In the genomic region with DNA sequence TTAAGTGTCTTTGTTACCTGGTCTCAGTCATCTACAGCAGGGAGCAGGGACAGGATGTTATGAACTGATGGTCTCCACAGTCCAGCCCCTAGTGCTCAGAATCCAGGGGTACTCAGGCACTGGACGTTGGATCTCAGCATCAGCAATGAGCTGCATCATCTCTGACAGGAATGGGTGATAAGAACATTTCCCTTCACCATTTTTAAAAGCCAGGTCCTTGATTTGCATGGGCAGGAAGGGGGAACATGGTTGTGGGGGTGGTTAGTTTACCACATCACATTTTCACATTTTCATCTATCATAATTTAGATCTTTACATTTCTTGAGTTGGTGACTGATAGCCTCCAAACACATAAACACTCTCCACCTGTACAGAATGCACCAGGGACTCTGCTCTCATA, we compare ENCODE assay signal across 16 cellular contexts.
A peak's percentile ranks its signal among the peaks of the same experiment; 100 is the strongest.
DNase-seq lines count a peak whose midpoint lies in the region; ATAC-seq and TF ChIP-seq lines count a peak whose summit lies in the region.
"Had no signal": no experiment of that assay in that cellular context is flagged by ENCODE, and none has a peak within 500 bp of the region (broad histone marks: within the 10 kb centered on the region; RNA-seq: fewer than 3 reads in every experiment).

No MANE protein-coding gene starts in this region.

- no peaks in the 10 kb centered on the region for H3K9me2 ChIP-seq in PC-9 (ENCODE audit: insufficient read depth)

- peaks cover 88% of the 10 kb centered on the region for H3K4me1 Mint-ChIP-seq in nephron progenitor cell

- POLR2A ChIA-PET in PC-9 (lab: Charles Lee; ENCODE audit: unreplicated experiment) = no interaction called here

- intact Hi-C loops in left ventricle myocardium inferior (cut with micrococcal nuclease) (no loop called here), left ventricle myocardium superior (cut with micrococcal nuclease) (no loop called here), PC-9 (cut with micrococcal nuclease; ENCODE audit: unreplicated experiment) (no loop called here)

- no peak overlapping the region for H3K9ac ChIP-seq in SK-N-MC (ENCODE audit: insufficient read length)

- no peak overlapping the region for H2AFZ ChIP-seq in PC-9

- no peaks in the 10 kb centered on the region for H3K79me2 ChIP-seq in PC-9 (ENCODE audit: low read depth)

- H3K9me3 ChIP-seq in left ventricle myocardium inferior (replicated peaks) (no peaks in the 10 kb centered on the region), SK-N-MC (ENCODE audit: low read depth, low read length) (no peaks in the 10 kb centered on the region), PC-9 (ENCODE audit: insufficient read depth, low read depth) (no peaks in the 10 kb centered on the region)
- H3K9me3 ChIP-seq: SJSA1 had no signal

- no peak for DNase-seq in left ventricle myocardium inferior
- no peak for DNase-seq in left ventricle myocardium superior
- DNase-seq in SK-N-MC (ENCODE audit: low read depth, low spot score) = no peak
- DNase-seq in nephron progenitor cell = no peak
- no peak for DNase-seq in PC-9
- DNase-seq in KG1 (lab: John Stamatoyannopoulos, UW) = no peak
- no peak for DNase-seq in retina
- DNase-seq: Calu3; CD4-positive, alpha-beta T cell; HCEC 1CT; MV-4-11; NCI-H187 treated with DMSO at 0.1 percent for 48 hours; PC-3 had no signal

- H3K27me3 Mint-ChIP-seq in nephron progenitor cell (ENCODE audit: low read depth, poor library complexity) = peaks cover 3% of the 10 kb centered on the region
- H3K27me3 Mint-ChIP-seq: CD4-positive, alpha-beta T cell had no signal

- no peak for ATAC-seq in left ventricle myocardium superior
- ATAC-seq: PC-3 had no signal

- H3K4me2 ChIP-seq in PC-9 = no peak overlapping the region

- no peaks in the 10 kb centered on the region for H3F3A ChIP-seq in PC-9 (ENCODE audit: insufficient read depth, low read depth)

- no peaks in the 10 kb centered on the region for H3K9me3 Mint-ChIP-seq in nephron progenitor cell
- H3K9me3 Mint-ChIP-seq: CD4-positive, alpha-beta T cell; IgD-negative memory B cell had no signal

- H3K4me3 ChIP-seq in left ventricle myocardium inferior (no peak overlapping the region), SK-N-MC (peak overlapping the region; percentile 70), PC-9 (no peak overlapping the region)
- H3K4me3 ChIP-seq: SJSA1 had no signal

- no peaks in the 10 kb centered on the region for H4K20me1 ChIP-seq in PC-9 (ENCODE audit: insufficient read depth)

- H3K36me3 Mint-ChIP-seq in nephron progenitor cell (ENCODE audit: low read depth) = no peaks in the 10 kb centered on the region
- H3K36me3 Mint-ChIP-seq: IgD-negative memory B cell had no signal

- peaks cover 3% of the 10 kb centered on the region for H3K27me3 ChIP-seq in left ventricle myocardium inferior (ENCODE audit: low read depth)
- peaks cover 60% of the 10 kb centered on the region for H3K27me3 ChIP-seq in PC-9 (ENCODE audit: insufficient read depth, low read depth)
- H3K27me3 ChIP-seq: SJSA1 had no signal

- H3K36me3 ChIP-seq in left ventricle myocardium inferior = no peaks in the 10 kb centered on the region
- no peaks in the 10 kb centered on the region for H3K36me3 ChIP-seq in SK-N-MC (ENCODE audit: insufficient read depth, low read length)
- H3K36me3 ChIP-seq in PC-9 (ENCODE audit: low read depth) = no peaks in the 10 kb centered on the region
- H3K36me3 ChIP-seq: SJSA1 had no signal

- BruUV-seq in PC-9 (replicated peaks; lab: Mats Ljungman, UMichigan) = no TSS peak

- H3K4me3 Mint-ChIP-seq in nephron progenitor cell = no peak overlapping the region
- H3K4me3 Mint-ChIP-seq: CD4-positive, alpha-beta T cell had no signal

- CTCF ChIA-PET in PC-9 (lab: Charles Lee) = no interaction called here

- TF ChIP-seq CTCF in left ventricle myocardium inferior (IDR thresholded peaks at IDR 0.05; ENCODE audit: borderline replicate concordance) (no peak), nephron progenitor cell (IDR thresholded peaks at IDR 0.05) (no peak), PC-9 (conservative IDR thresholded peaks at IDR 0.05) (no peak)

- H3K27ac ChIP-seq in left ventricle myocardium inferior (replicated peaks) (peak overlapping the region; percentile 34), SK-N-MC (peak overlapping the region; percentile 43; the same call in 1 of the 2 replicates), PC-9 (no peak overlapping the region)
- H3K27ac ChIP-seq: HL-60, SJSA1 had no signal

- H3K4me1 ChIP-seq in left ventricle myocardium inferior = peaks cover 33% of the 10 kb centered on the region
- no peaks in the 10 kb centered on the region for H3K4me1 ChIP-seq in PC-9 (replicated peaks; ENCODE audit: insufficient read depth)
- H3K4me1 ChIP-seq: SJSA1 had no signal

- H3K27ac Mint-ChIP-seq in nephron progenitor cell = peak overlapping the region; percentile 32
- H3K27ac Mint-ChIP-seq: CD4-positive, alpha-beta T cell; IgD-negative memory B cell had no signal
